ENCODE assay signal across 28 cellular contexts in genomic region chr1:230701895-230702768, GRCh38. TPM values are rescaled to one million over a fixed set of nuclear protein-coding genes. Genes with fewer than 3 reads are reported as not detected.
"Had no signal": no experiment of that assay in that cellular context is flagged by ENCODE, and none has a peak within 500 bp of the region (broad histone marks: within the 10 kb centered on the region; RNA-seq: fewer than 3 reads in every experiment).

No MANE protein-coding gene starts in this region.

- H3K27me3 ChIP-seq: body of pancreas, dorsolateral prefrontal cortex, gastrocnemius medialis, right atrium auricular region, testis, transverse colon had no signal

- H3K9me3 ChIP-seq: body of pancreas, gastrocnemius medialis, right atrium auricular region, testis, transverse colon had no signal

- H3K36me3 Mint-ChIP-seq: activated naive CD8-positive, alpha-beta T cell had no signal

- H3K4me1 ChIP-seq: body of pancreas, testis, transverse colon had no signal

- DNase-seq: activated CD4-positive, alpha-beta T cell treated with anti-CD3 and anti-CD28 coated beads for 4 hours; activated CD4-positive, alpha-beta T cell treated with anti-CD3 and anti-CD28 coated beads, Interleukin-2, amount 50 U/mL, for 4 hours; activated CD4-positive, CD25-positive, alpha-beta regulatory T cell; activated effector memory CD4-positive, alpha-beta T cell treated with Interleukin-2 at 50 U/mL for 16 hours; activated naive CD4-positive, alpha-beta T cell treated with Interleukin-2 at 50 U/mL for 16 hours; body of pancreas; effector memory CD4-positive, alpha-beta T cell; gastrocnemius medialis; left cardiac atrium; left ventricle myocardium superior; mammary epithelial cell; occipital lobe; stimulated activated CD4-positive, alpha-beta T cell treated with anti-CD3 and anti-CD28 coated beads, Interleukin-2, amount 100 ng/mL, for 48 hours; stimulated activated naive CD4-positive, alpha-beta T cell treated with Interleukin-2 at 50 U/mL for 16 hours; T-helper 1 cell; testis; transverse colon had no signal

- ATAC-seq: body of pancreas, gastrocnemius medialis, left cardiac atrium, left ventricle myocardium superior had no signal

- H3K27ac Mint-ChIP-seq: activated naive CD8-positive, alpha-beta T cell; T-helper 2 cell treated with Interferon-gamma antibody and Interleukin-4, amounts not matched to agents 5 μg/mL and 100 μg/mL, for 36 hours had no signal

- H3K27ac ChIP-seq: body of pancreas, coronary artery, gastrocnemius medialis, parathyroid adenoma, right atrium auricular region, testis, transverse colon had no signal

- H3K9me3 Mint-ChIP-seq: T-helper 2 cell treated with Interferon-gamma antibody and Interleukin-4, amounts not matched to agents 5 μg/mL and 100 μg/mL, for 36 hours had no signal

- H3K36me3 ChIP-seq: gastrocnemius medialis, transverse colon had no signal

- H3K4me3 Mint-ChIP-seq: activated naive CD8-positive, alpha-beta T cell; T-helper 2 cell treated with Interferon-gamma antibody and Interleukin-4, amounts not matched to agents 5 μg/mL and 100 μg/mL, for 36 hours had no signal

- H3K9ac ChIP-seq: parathyroid adenoma had no signal

- H3K4me3 ChIP-seq: body of pancreas, coronary artery, gastrocnemius medialis, right atrium auricular region, testis, transverse colon had no signal

RNA-seq across cellular contexts. Expression of gene AGT, which starts 11.8 kb away (rescaled TPM):
- total RNA-seq: pulmonary artery endothelial cell had no signal
- polyA plus RNA-seq: keratinocyte, mammary epithelial cell, neural cell had no signal

RNA-seq across cellular contexts. Expression of gene CAPN9, which starts 45.1 kb away (rescaled TPM):
- total RNA-seq: cerebellum, epithelial cell of proximal tubule, gastrocnemius medialis, mammary epithelial cell, pulmonary artery endothelial cell, right atrium auricular region had no signal
- polyA plus RNA-seq: keratinocyte, mammary epithelial cell had no signal
